Comparison of ENCODE assay signal across 3 cellular contexts in genomic region chr6:5521322-5521721, GRCh38.
TF ChIP-seq lines count a peak whose summit lies in the region.

No MANE protein-coding gene starts in this region.

TF ChIP-seq in SK-N-SH treated with all-trans-retinoic acid at 6 μM for 48 hours, 23 proteins besides CTCF, POLR2A, EP300 and RAD21:
- no peak for TF ChIP-seq ZC3H10 (CRISPR knock-in tag; IDR thresholded peaks at IDR 0.05)
- no peak for TF ChIP-seq ZFP3 (CRISPR knock-in tag; IDR thresholded peaks at IDR 0.05)
- TF ChIP-seq ISL1 (CRISPR knock-in tag; IDR thresholded peaks at IDR 0.05), result no peak
- TF ChIP-seq OSR1 (CRISPR knock-in tag; IDR thresholded peaks at IDR 0.05), result no peak
- TF ChIP-seq ZNF70 (CRISPR knock-in tag; IDR thresholded peaks at IDR 0.05), result no peak
- TF ChIP-seq SNAI2 (CRISPR knock-in tag; IDR thresholded peaks at IDR 0.05), result no peak
TF ChIP-seq in SK-N-SH treated with all-trans-retinoic acid at 6 μM for 48 hours: peak in this region for 0.

TF ChIP-seq in SK-N-SH, 30 proteins besides CTCF, POLR2A, EP300 and RAD21:
- no peak for TF ChIP-seq POLR2AphosphoS5 (IDR thresholded peaks at IDR 0.05; ENCODE audit: low read depth, low read length)
- no peak for TF ChIP-seq JUND (IDR thresholded peaks at IDR 0.05)

TF ChIP-seq in endothelial cell of umbilical vein, 7 proteins besides CTCF, POLR2A, EP300 and RAD21:
- TF ChIP-seq EZH2 (IDR thresholded peaks at IDR 0.05; ENCODE audit: borderline replicate concordance, low read depth, low read length, severe bottlenecking), result no peak
- no peak for TF ChIP-seq MYC (IDR thresholded peaks at IDR 0.05; ENCODE audit: low read depth, low read length)
- TF ChIP-seq, protein P1, sequence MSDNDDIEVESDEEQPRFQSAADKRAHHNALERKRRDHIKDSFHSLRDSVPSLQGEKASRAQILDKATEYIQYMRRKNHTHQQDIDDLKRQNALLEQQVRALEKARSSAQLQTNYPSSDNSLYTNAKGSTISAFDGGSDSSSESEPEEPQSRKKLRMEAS (IDR thresholded peaks at IDR 0.05; ENCODE audit: insufficient read depth, insufficient read length), result no peak
- no peak for TF ChIP-seq GATA2 (IDR thresholded peaks at IDR 0.05; ENCODE audit: insufficient read depth, insufficient read length, low read depth, low read length)
- no peak for TF ChIP-seq POLR2AphosphoS5 (IDR thresholded peaks at IDR 0.05; ENCODE audit: insufficient read depth, low read depth, low read length)
- no peak for TF ChIP-seq FOS (IDR thresholded peaks at IDR 0.05; ENCODE audit: borderline replicate concordance, insufficient read depth, low read length)
- TF ChIP-seq JUN (IDR thresholded peaks at IDR 0.05; ENCODE audit: borderline replicate concordance, insufficient read depth, insufficient read length, low read depth), result no peak
TF ChIP-seq in endothelial cell of umbilical vein: peak in this region for 0.
